Comparison of ENCODE assay signal across 8 cellular contexts in the genomic region with DNA sequence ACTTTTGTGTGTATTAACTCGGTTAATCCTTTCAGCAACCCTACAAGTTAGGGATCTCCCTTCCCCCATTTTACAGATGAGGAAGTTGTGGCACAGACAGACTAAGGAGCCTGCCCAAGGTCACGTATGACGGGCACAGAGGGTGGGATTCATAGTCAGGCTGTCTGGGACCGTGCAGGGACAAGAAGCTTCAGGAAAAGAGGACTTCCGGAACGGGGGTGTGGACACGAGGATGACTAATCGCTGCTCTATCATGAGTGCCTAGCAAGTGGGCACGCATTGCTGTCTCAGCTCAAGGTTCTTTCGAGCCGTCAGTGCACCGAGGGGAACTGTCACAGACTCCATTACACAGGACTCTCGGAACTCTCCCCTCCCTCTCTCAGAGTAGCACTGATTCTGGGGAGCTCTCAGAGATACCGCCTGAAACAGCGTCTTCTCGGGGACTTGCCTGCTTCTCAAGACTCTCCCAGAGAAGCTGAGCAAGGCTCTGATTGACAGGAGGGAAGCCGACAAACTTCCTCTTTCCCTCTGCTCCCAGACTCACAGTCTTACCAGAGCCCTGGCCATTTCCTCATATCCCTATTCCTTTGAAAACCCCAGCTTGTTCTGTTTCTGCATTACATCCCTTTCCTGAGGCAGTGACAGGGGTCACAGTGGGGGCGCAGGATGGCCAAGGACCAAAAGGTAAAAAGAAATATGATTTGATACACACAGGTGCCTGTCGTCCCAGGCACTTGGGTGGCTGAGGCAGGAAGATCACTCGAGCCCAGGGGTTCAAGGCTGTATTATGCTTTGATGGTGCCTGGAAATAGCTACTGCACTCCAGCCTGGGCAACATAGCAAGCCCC. TPM values are rescaled to one million over a fixed set of nuclear protein-coding genes. Genes with fewer than 3 reads are reported as not detected.
DNase-seq lines count a peak whose midpoint lies in the region; ATAC-seq and TF ChIP-seq lines count a peak whose summit lies in the region.

No MANE protein-coding gene starts in this region.

- H3K27me3 Mint-ChIP-seq in endothelial cell (ENCODE audit: unreplicated experiment) = peaks cover 8% of the 10 kb centered on the region
- peaks cover 45% of the 10 kb centered on the region for H3K27me3 Mint-ChIP-seq in osteocyte (ENCODE audit: unreplicated experiment)

- H3K9me3 Mint-ChIP-seq in endothelial cell (ENCODE audit: unreplicated experiment) (no peaks in the 10 kb centered on the region), osteocyte (ENCODE audit: unreplicated experiment) (no peaks in the 10 kb centered on the region)

- H3K36me3 Mint-ChIP-seq in endothelial cell (ENCODE audit: low read depth, unreplicated experiment) = peaks cover 2% of the 10 kb centered on the region
- H3K36me3 Mint-ChIP-seq in osteocyte (ENCODE audit: unreplicated experiment) = no peaks in the 10 kb centered on the region

- H3K4me1 Mint-ChIP-seq in endothelial cell (ENCODE audit: unreplicated experiment) (peaks cover 35% of the 10 kb centered on the region), osteocyte (ENCODE audit: unreplicated experiment) (no peaks in the 10 kb centered on the region)

- no peak overlapping the region for H3K4me3 Mint-ChIP-seq in endothelial cell (ENCODE audit: unreplicated experiment)
- no peak overlapping the region for H3K4me3 Mint-ChIP-seq in osteocyte (ENCODE audit: unreplicated experiment)

- peak; percentile 53 for DNase-seq in GDM1 (lab: John Stamatoyannopoulos, UW)
- peak; percentile 73 for DNase-seq in OCI-M2 (lab: John Stamatoyannopoulos, UW; ENCODE audit: unreplicated experiment)
- DNase-seq in endothelial cell (ENCODE audit: low spot score) = peak; percentile 39
- peak; percentile 71 for DNase-seq in osteocyte (ENCODE audit: extremely low spot score, unreplicated experiment)
- no peak for DNase-seq in NCI-H446 (lab: John Stamatoyannopoulos, UW)
- DNase-seq in NCI-H446 treated with DMSO at 0.1 percent for 48 hours (lab: John Stamatoyannopoulos, UW) = no peak

- ATAC-seq in GM18858 (IDR thresholded peaks at IDR 0.05; ENCODE audit: unreplicated experiment) (no peak), GM21447 (IDR thresholded peaks at IDR 0.05; ENCODE audit: unreplicated experiment) (no peak)

- TF ChIP-seq CTCF in endothelial cell (IDR thresholded peaks at IDR 0.05; ENCODE audit: unreplicated experiment) (no peak), osteocyte (IDR thresholded peaks at IDR 0.05) (no peak)

- H3K27ac Mint-ChIP-seq in endothelial cell (ENCODE audit: unreplicated experiment) (peak overlapping the region; percentile 85), osteocyte (ENCODE audit: unreplicated experiment) (no peak overlapping the region)

RNA-seq across cellular contexts. Expression of a gene that starts 14.4 kb away (rescaled TPM):
- total RNA-seq in endothelial cell (ENCODE audit: unreplicated experiment) (2.1 TPM), osteocyte (not detected in 2 replicates)

Comparison
In these comparisons a context has a peak if more than half of its experiments do, and no peak if none do; other contexts are left out.
1. DNase-seq: peak in GDM1 (single experiment), OCI-M2 (single experiment), endothelial cell (single experiment) and osteocyte (single experiment); none in NCI-H446 (0 of 2) and NCI-H446 treated with DMSO at 0.1 percent for 48 hours (single experiment).